ENCODE assay signal across 8 cellular contexts in the genomic region with DNA sequence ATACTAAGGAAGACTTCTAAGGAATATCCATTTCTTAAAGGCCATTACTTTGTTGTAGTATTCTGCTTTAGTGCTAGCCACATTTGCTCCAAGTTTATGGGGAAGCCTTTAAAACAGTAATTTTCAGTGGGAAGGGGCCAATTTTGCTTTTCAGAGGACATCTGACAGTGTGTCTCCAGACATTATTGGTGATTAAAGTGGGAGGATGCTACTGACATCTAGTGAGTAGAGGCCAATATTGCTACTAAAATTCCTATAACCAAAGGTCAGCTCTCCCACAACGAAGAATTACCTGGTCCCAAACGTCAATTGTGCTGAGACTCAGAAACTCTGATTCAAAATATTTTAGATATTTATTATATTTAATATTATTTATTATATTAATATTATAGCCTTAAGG. TPM values are rescaled to one million over a fixed set of nuclear protein-coding genes. Genes with fewer than 3 reads are reported as not detected.
DNase-seq lines count a peak whose midpoint lies in the region; ATAC-seq, FAIRE-seq and TF ChIP-seq lines count a peak whose summit lies in the region.

No MANE protein-coding gene starts in this region.

- 5 to 16% (median 9%) methylated on average over 2 of the region's 2 CpGs for WGBS in spleen, 5 donors

- DNase-seq in A673 (ENCODE audit: low spot score) = peak; percentile 58
- DNase-seq in GM19239 (ENCODE audit: insufficient read length, low spot score) = no peak
- DNase-seq in OCI-M1 (lab: John Stamatoyannopoulos, UW) = peak; percentile 71
- DNase-seq in erythroblast (lab: John Stamatoyannopoulos, UW) = peak; percentile 10 to 28
- no peak for DNase-seq in spleen
- no peak for DNase-seq in activated T-cell treated with anti-CD3 and anti-CD28 coated beads, Interleukin-2, amount 50 U/mL, for 72 hours
- DNase-seq in activated CD4-positive, alpha-beta T cell treated with anti-CD3 and anti-CD28 coated beads for 36 hours = no peak
- no peak for DNase-seq in activated naive CD4-positive, alpha-beta T cell treated with anti-CD3 and anti-CD28 coated beads, Interleukin-2, amount 50 U/mL, for 16 hours

- H3K27ac ChIP-seq in A673 (ENCODE audit: low read depth, low read length, poor library complexity, severe bottlenecking) (no peak overlapping the region), spleen (no peak overlapping the region)

- no peaks in the 10 kb centered on the region for H3K36me3 ChIP-seq in A673 (ENCODE audit: insufficient read depth, low read length, poor library complexity, severe bottlenecking)
- H3K36me3 ChIP-seq in spleen = no peaks in the 10 kb centered on the region

- no peak overlapping the region for H3K27ac Mint-ChIP-seq in activated T-cell treated with anti-CD3 and anti-CD28 coated beads, Interleukin-2, amount 50 U/mL, for 72 hours
- no peak overlapping the region for H3K27ac Mint-ChIP-seq in activated CD4-positive, alpha-beta T cell treated with anti-CD3 and anti-CD28 coated beads for 36 hours

- H3K27me3 ChIP-seq in A673 (replicated peaks; ENCODE audit: insufficient read depth, low read depth, low read length, poor library complexity) = no peaks in the 10 kb centered on the region
- H3K27me3 ChIP-seq in spleen (replicated peaks in 1 of 7) = no peaks in the 10 kb centered on the region

- no peaks in the 10 kb centered on the region for H3K9me3 Mint-ChIP-seq in activated T-cell treated with anti-CD3 and anti-CD28 coated beads, Interleukin-2, amount 50 U/mL, for 72 hours
- H3K9me3 Mint-ChIP-seq in activated CD4-positive, alpha-beta T cell treated with anti-CD3 and anti-CD28 coated beads for 36 hours (ENCODE audit: low read depth) = no peaks in the 10 kb centered on the region

- no peaks in the 10 kb centered on the region for H3K9me3 ChIP-seq in A673 (ENCODE audit: low read depth, low read length, poor library complexity, severe bottlenecking)
- no peaks in the 10 kb centered on the region for H3K9me3 ChIP-seq in spleen

- TF ChIP-seq POLR2A in erythroblast (IDR thresholded peaks at IDR 0.05; ENCODE audit: low read length) = no peak
- TF ChIP-seq POLR2A in spleen (IDR thresholded peaks at IDR 0.05) = no peak

- H3K4me3 Mint-ChIP-seq in activated T-cell treated with anti-CD3 and anti-CD28 coated beads, Interleukin-2, amount 50 U/mL, for 72 hours = no peak overlapping the region
- H3K4me3 Mint-ChIP-seq in activated CD4-positive, alpha-beta T cell treated with anti-CD3 and anti-CD28 coated beads for 36 hours = no peak overlapping the region

- H3K27me3 Mint-ChIP-seq in activated T-cell treated with anti-CD3 and anti-CD28 coated beads, Interleukin-2, amount 50 U/mL, for 72 hours (ENCODE audit: low read depth) = no peaks in the 10 kb centered on the region
- no peaks in the 10 kb centered on the region for H3K27me3 Mint-ChIP-seq in activated CD4-positive, alpha-beta T cell treated with anti-CD3 and anti-CD28 coated beads for 36 hours

- intact Hi-C loops in A673 (cut with micrococcal nuclease; ENCODE audit: unreplicated experiment) (no loop called here), spleen (cut with DNase I; ENCODE audit: low total_unique reads) (no loop called here)
- intact Hi-C loops in activated CD4-positive, alpha-beta T cell treated with anti-CD3 and anti-CD28 coated beads for 36 hours (cut with DNase I, micrococcal nuclease) = no loop called here

- peaks cover 27% of the 10 kb centered on the region for H3K4me1 Mint-ChIP-seq in activated T-cell treated with anti-CD3 and anti-CD28 coated beads, Interleukin-2, amount 50 U/mL, for 72 hours (ENCODE audit: low read depth)
- peaks cover 18% of the 10 kb centered on the region for H3K4me1 Mint-ChIP-seq in activated CD4-positive, alpha-beta T cell treated with anti-CD3 and anti-CD28 coated beads for 36 hours

- H3K36me3 Mint-ChIP-seq in activated T-cell treated with anti-CD3 and anti-CD28 coated beads, Interleukin-2, amount 50 U/mL, for 72 hours (ENCODE audit: insufficient read depth in 2 of 2) = peaks cover 0 to 1% of the 10 kb centered on the region in 2 donors
- H3K36me3 Mint-ChIP-seq in activated CD4-positive, alpha-beta T cell treated with anti-CD3 and anti-CD28 coated beads for 36 hours (ENCODE audit: low read depth) = peaks cover 2% of the 10 kb centered on the region

- CTCF ChIA-PET in A673 (lab: Charles Lee) = interaction anchor here (0.6 to 1.0 kb wide), 3 partner anchors 74 to 150 kb away, joined by 3 to 5 read pairs (median 4); no protein-coding TSS in a partner anchor
- CTCF ChIA-PET in activated CD4-positive, alpha-beta T cell treated with anti-CD3 and anti-CD28 coated beads for 36 hours (lab: Charles Lee) = interaction anchor here (0.8 to 1.4 kb wide), 5 partner anchors 72 to 121 kb away, joined by 3 to 7 read pairs (median 3); no protein-coding TSS in a partner anchor

- H3K4me3 ChIP-seq in A673 (ENCODE audit: low read depth, low read length, poor library complexity, severe bottlenecking) (no peak overlapping the region), spleen (no peak overlapping the region)

- POLR2A ChIA-PET in A673 (lab: Charles Lee; ENCODE audit: low non-redundant PET) = interaction anchor here (0.5 kb wide), 1 partner anchor 118 kb away, joined by 3 read pairs; no protein-coding TSS in a partner anchor
- POLR2A ChIA-PET in activated CD4-positive, alpha-beta T cell treated with anti-CD3 and anti-CD28 coated beads for 36 hours (lab: Charles Lee) = no interaction called here

- FAIRE-seq in GM19239 (lab: Jason Lieb, UNC) = peak; percentile 28

- BruUV-seq in A673 (replicated peaks; lab: Mats Ljungman, UMichigan) = no TSS peak

- peak; percentile 58 for TF ChIP-seq CTCF in A673 (conservative IDR thresholded peaks at IDR 0.05; ENCODE audit: low read depth, low read length)
- peak in 6 of 11 experiments; percentile 11 to 49 (median 42) for TF ChIP-seq CTCF in spleen (IDR thresholded peaks at IDR 0.05 in 8 of 11, conservative IDR thresholded peaks at IDR 0.05 in 3 of 11)

- no peak for ATAC-seq in activated T-cell treated with anti-CD3 and anti-CD28 coated beads, Interleukin-2, amount 50 U/mL, for 72 hours (replicated peaks in 1 of 2)
- ATAC-seq in activated CD4-positive, alpha-beta T cell treated with anti-CD3 and anti-CD28 coated beads for 36 hours = no peak

- H3K4me1 ChIP-seq in A673 (ENCODE audit: insufficient read depth, low read length, poor library complexity, severe bottlenecking) = peaks cover 3% of the 10 kb centered on the region
- H3K4me1 ChIP-seq in spleen = peaks cover 0 to 19% (median 18%) of the 10 kb centered on the region in 6 donors

RNA-seq across cellular contexts. Expression of gene SLC28A2, which starts 24.8 kb away (rescaled TPM):
- not detected in 2 replicates for total RNA-seq in A673 (2021)
- not detected for total RNA-seq in spleen
- not detected for polyA plus RNA-seq in spleen
- not detected for total RNA-seq in activated T-cell treated with anti-CD3 and anti-CD28 coated beads, Interleukin-2, amount 50 U/mL, for 72 hours
- not detected for total RNA-seq in activated CD4-positive, alpha-beta T cell treated with anti-CD3 and anti-CD28 coated beads for 36 hours

Comparison
In these comparisons a context has a peak if more than half of its experiments do, and no peak if none do; other contexts are left out.
1. DNase-seq: peak in A673 (single experiment), OCI-M1 (single experiment) and erythroblast (2 of 2); none in GM19239 (single experiment), spleen (single experiment), activated T-cell treated with anti-CD3 and anti-CD28 coated beads, Interleukin-2, amount 50 U/mL, for 72 hours (0 of 2), activated CD4-positive, alpha-beta T cell treated with anti-CD3 and anti-CD28 coated beads for 36 hours (single experiment) and activated naive CD4-positive, alpha-beta T cell treated with anti-CD3 and anti-CD28 coated beads, Interleukin-2, amount 50 U/mL, for 16 hours (single experiment).